In the genomic region with DNA sequence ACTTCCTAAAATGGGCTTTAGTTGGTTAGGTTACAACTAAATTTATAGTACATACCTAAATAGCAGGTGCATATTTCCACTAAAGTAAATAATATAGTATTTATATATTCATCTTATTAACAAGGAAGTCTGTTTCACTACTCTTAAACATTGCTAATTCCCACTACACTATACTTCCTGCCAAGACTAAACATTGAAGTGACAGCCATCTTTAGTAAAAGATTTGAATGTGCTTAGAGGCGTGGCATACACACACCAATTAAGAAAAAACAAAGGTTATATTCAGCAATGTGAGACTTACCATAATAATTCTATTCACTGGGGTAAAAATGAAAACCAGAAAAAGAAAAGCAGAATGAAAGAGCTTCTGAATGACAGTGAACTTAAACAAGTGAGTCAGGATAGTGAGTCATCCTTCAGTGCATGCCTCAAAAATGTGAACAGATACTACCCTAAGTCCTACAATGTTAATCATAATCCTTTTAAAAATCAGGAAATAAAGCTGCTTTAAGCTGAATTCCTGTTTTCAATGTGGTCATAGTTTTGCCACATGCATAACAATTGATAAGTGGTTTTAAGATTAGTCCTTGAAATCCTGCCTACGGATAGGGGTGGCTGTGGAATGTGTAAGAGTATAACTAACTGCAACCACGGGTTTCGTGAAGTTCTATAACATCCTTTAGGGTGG, we compare ENCODE assay signal across 1 cellular context.
TF ChIP-seq lines count a peak whose summit lies in the region.

No MANE protein-coding gene starts in this region.

TF ChIP-seq in K562, 482 proteins besides CTCF, POLR2A, EP300 and RAD21 (continued from another document and continues in another):
- TF ChIP-seq EP400 (IDR thresholded peaks at IDR 0.05), result no peak
- TF ChIP-seq DNMT1 (IDR thresholded peaks at IDR 0.05), result no peak
- TF ChIP-seq ZNF584 (CRISPR knock-in tag; IDR thresholded peaks at IDR 0.05; ENCODE audit: low read depth), result no peak
- TF ChIP-seq, protein P1, sequence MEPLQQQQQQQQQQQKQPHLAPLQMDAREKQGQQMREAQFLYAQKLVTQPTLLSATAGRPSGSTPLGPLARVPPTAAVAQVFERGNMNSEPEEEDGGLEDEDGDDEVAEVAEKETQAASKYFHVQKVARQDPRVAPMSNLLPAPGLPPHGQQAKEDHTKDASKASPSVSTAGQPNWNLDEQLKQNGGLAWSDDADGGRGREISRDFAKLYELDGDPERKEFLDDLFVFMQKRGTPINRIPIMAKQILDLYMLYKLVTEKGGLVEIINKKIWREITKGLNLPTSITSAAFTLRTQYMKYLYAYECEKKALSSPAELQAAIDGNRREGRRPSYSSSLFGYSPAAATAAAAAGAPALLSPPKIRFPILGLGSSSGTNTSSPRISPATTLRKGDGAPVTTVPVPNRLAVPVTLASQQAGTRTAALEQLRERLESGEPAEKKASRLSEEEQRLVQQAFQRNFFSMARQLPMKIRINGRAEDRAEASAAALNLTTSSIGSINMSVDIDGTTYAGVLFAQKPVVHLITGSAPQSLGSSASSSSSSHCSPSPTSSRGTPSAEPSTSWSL (CRISPR knock-in tag; IDR thresholded peaks at IDR 0.05; ENCODE audit: borderline replicate concordance), result no peak
- TF ChIP-seq ZC3H4 (CRISPR knock-in tag; IDR thresholded peaks at IDR 0.05; ENCODE audit: borderline replicate concordance), result no peak
- TF ChIP-seq, protein P2, sequence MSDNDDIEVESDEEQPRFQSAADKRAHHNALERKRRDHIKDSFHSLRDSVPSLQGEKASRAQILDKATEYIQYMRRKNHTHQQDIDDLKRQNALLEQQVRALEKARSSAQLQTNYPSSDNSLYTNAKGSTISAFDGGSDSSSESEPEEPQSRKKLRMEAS (CRISPR knock-in tag; IDR thresholded peaks at IDR 0.05), result no peak
- peak; percentile 85 for TF ChIP-seq ARID1B (IDR thresholded peaks at IDR 0.05)
- TF ChIP-seq FOXM1 (IDR thresholded peaks at IDR 0.05; ENCODE audit: low read depth), result no peak
- TF ChIP-seq FOXM1 (CRISPR knock-in tag; IDR thresholded peaks at IDR 0.05; ENCODE audit: low read depth), result no peak
- TF ChIP-seq CBX8 (IDR thresholded peaks at IDR 0.05; ENCODE audit: borderline replicate concordance, extremely low read depth, low read depth, low read length, poor library complexity, severe bottlenecking), result no peak
- TF ChIP-seq, protein P3, sequence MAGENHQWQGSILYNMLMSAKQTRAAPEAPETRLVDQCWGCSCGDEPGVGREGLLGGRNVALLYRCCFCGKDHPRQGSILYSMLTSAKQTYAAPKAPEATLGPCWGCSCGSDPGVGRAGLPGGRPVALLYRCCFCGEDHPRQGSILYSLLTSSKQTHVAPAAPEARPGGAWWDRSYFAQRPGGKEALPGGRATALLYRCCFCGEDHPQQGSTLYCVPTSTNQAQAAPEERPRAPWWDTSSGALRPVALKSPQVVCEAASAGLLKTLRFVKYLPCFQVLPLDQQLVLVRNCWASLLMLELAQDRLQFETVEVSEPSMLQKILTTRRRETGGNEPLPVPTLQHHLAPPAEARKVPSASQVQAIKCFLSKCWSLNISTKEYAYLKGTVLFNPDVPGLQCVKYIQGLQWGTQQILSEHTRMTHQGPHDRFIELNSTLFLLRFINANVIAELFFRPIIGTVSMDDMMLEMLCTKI (IDR thresholded peaks at IDR 0.05; ENCODE audit: partially characterized antibody), result no peak
- TF ChIP-seq PYGO2 (tag; IDR thresholded peaks at IDR 0.05), result no peak
- TF ChIP-seq, protein P4, sequence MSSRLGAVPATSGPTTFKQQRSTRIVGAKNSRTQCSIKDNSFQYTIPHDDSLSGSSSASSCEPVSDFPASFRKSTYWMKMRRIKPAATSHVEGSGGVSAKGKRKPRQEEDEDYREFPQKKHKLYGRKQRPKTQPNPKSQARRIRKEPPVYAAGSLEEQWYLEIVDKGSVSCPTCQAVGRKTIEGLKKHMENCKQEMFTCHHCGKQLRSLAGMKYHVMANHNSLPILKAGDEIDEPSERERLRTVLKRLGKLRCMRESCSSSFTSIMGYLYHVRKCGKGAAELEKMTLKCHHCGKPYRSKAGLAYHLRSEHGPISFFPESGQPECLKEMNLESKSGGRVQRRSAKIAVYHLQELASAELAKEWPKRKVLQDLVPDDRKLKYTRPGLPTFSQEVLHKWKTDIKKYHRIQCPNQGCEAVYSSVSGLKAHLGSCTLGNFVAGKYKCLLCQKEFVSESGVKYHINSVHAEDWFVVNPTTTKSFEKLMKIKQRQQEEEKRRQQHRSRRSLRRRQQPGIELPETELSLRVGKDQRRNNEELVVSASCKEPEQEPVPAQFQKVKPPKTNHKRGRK (tag; IDR thresholded peaks at IDR 0.05), result no peak
- peak; percentile 98 for TF ChIP-seq FOSL1 (tag; conservative IDR thresholded peaks at IDR 0.05)
- TF ChIP-seq KAT7 (CRISPR knock-in tag; IDR thresholded peaks at IDR 0.05; ENCODE audit: borderline replicate concordance), result no peak
- TF ChIP-seq SFPQ (IDR thresholded peaks at IDR 0.05; ENCODE audit: low read depth, low read length), result no peak
- TF ChIP-seq CSDE1 (IDR thresholded peaks at IDR 0.05), result no peak
- TF ChIP-seq ZBTB1 (CRISPR knock-in tag; IDR thresholded peaks at IDR 0.05; ENCODE audit: borderline replicate concordance, low read depth), result no peak
- no peak for TF ChIP-seq BRD4 (IDR thresholded peaks at IDR 0.05)
- TF ChIP-seq POLR3A (IDR thresholded peaks at IDR 0.05; ENCODE audit: borderline replicate concordance, extremely low read depth, insufficient read depth, insufficient read length), result no peak
- no peak for TF ChIP-seq FOXA1 (IDR thresholded peaks at IDR 0.05; ENCODE audit: borderline replicate concordance)
- TF ChIP-seq TEAD4 (IDR thresholded peaks at IDR 0.05; ENCODE audit: low read length), result peak; percentile 75
- no peak for TF ChIP-seq TEAD4 (CRISPR knock-in tag; IDR thresholded peaks at IDR 0.05; ENCODE audit: borderline replicate concordance)
- TF ChIP-seq SP2 (IDR thresholded peaks at IDR 0.05; ENCODE audit: extremely low read depth, low read depth, low read length, poor library complexity, severe bottlenecking), result no peak
- no peak for TF ChIP-seq TGIF2 (CRISPR knock-in tag; IDR thresholded peaks at IDR 0.05)
- TF ChIP-seq FOXP1 (CRISPR knock-in tag; IDR thresholded peaks at IDR 0.05), result no peak
- TF ChIP-seq NCOA4 (IDR thresholded peaks at IDR 0.05; ENCODE audit: partially characterized antibody), result no peak
- no peak for TF ChIP-seq ZNF668 (CRISPR knock-in tag; IDR thresholded peaks at IDR 0.05)
- TF ChIP-seq IFI16 (CRISPR knock-in tag; IDR thresholded peaks at IDR 0.05), result no peak
- no peak for TF ChIP-seq ZNF77 (CRISPR knock-in tag; IDR thresholded peaks at IDR 0.05)
- TF ChIP-seq JUN (IDR thresholded peaks at IDR 0.05; ENCODE audit: borderline replicate concordance, low read depth, low read length), result peak; percentile 92; the same call in 1 of the 2 replicates
- no peak for TF ChIP-seq JUN (CRISPR knock-in tag; IDR thresholded peaks at IDR 0.05; ENCODE audit: borderline replicate concordance)
- TF ChIP-seq C11orf30 (IDR thresholded peaks at IDR 0.05; ENCODE audit: low read depth), result 0 out of 2 replicates have a peak, but pooled peaks have one; percentile 21
- TF ChIP-seq, protein P5, sequence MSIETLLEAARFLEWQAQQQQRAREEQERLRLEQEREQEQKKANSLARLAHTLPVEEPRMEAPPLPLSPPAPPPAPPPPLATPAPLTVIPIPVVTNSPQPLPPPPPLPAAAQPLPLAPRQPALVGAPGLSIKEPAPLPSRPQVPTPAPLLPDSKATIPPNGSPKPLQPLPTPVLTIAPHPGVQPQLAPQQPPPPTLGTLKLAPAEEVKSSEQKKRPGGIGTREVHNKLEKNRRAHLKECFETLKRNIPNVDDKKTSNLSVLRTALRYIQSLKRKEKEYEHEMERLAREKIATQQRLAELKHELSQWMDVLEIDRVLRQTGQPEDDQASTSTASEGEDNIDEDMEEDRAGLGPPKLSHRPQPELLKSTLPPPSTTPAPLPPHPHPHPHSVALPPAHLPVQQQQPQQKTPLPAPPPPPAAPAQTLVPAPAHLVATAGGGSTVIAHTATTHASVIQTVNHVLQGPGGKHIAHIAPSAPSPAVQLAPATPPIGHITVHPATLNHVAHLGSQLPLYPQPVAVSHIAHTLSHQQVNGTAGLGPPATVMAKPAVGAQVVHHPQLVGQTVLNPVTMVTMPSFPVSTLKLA (conservative IDR thresholded peaks at IDR 0.05), result peak; percentile 23 to 40; a peak in 1 of 4 replicates
- TF ChIP-seq, protein P6, sequence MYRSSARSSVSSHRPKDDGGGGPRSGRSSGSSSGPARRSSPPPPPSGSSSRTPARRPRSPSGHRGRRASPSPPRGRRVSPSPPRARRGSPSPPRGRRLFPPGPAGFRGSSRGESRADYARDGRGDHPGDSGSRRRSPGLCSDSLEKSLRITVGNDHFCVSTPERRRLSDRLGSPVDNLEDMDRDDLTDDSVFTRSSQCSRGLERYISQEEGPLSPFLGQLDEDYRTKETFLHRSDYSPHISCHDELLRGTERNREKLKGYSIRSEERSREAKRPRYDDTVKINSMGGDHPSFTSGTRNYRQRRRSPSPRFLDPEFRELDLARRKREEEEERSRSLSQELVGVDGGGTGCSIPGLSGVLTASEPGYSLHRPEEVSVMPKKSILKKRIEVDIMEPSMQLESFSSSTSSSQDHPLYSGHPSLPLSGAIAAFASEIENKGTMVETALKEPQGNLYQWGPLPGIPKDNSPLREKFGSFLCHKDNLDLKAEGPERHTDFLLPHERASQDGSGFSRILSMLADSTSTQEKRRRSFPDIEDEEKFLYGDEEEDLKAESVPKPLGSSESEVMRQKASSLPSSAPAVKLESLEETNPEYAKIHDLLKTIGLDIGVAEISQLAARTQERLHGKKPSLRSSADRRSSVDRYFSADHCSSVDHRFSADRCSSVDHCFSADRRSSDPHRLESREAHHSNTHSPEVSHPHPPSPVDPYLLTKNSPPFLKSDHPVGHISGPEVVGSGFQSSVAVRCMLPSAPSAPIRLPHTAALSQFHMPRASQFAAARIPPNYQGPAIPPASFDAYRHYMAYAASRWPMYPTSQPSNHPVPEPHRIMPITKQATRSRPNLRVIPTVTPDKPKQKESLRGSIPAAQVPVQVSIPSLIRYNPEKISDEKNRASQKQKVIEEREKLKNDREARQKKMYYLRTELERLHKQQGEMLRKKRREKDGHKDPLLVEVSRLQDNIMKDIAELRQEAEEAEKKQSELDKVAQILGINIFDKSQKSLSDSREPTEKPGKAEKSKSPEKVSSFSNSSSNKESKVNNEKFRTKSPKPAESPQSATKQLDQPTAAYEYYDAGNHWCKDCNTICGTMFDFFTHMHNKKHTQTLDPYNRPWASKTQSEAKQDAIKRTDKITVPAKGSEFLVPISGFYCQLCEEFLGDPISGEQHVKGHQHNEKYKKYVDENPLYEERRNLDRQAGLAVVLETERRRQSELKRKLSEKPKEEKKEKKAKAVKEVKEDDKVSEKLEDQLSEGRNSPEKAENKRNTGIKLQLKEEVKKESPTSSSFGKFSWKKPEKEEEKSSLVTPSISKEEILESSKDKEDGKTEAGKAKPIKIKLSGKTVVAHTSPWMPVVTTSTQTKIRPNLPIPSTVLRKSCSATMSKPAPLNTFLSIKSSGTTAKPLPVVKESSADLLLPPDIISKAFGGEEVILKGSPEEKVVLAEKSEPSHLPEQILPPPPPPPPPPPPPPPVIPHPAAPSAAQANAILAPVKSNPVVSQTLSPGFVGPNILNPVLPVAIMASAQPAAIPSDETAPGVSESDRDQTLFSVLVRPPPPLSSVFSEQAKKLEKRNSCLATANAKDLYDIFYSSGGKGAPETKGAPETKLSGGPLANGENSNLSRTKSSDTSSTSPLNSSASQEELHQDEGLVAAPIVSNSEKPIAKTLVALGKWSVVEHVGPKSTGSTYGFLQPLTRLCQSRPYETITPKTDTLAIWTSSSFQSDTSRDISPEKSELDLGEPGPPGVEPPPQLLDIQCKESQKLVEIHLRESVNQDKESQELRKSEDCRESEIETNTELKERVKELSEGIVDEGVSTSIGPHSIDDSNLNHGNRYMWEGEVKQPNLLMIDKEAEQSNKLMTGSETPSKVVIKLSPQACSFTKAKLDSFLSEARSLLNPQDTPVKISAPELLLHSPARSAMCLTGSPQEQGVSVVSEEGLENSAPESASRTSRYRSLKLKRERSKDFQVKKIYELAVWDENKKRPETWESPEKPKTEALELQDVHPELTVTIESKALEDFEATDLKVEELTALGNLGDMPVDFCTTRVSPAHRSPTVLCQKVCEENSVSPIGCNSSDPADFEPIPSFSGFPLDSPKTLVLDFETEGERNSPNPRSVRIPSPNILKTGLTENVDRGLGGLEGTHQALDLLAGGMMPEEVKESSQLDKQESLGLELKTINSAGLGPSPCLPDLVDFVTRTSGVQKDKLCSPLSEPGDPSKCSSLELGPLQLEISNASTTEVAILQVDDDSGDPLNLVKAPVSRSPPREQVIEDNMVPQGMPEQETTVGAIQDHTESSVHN (IDR thresholded peaks at IDR 0.05; ENCODE audit: borderline replicate concordance in 1 of 2, low read depth in 1 of 2), result peak in 1 of 2 experiments; percentile 50; a peak in 1 of 4 replicates
- TF ChIP-seq, protein P7, sequence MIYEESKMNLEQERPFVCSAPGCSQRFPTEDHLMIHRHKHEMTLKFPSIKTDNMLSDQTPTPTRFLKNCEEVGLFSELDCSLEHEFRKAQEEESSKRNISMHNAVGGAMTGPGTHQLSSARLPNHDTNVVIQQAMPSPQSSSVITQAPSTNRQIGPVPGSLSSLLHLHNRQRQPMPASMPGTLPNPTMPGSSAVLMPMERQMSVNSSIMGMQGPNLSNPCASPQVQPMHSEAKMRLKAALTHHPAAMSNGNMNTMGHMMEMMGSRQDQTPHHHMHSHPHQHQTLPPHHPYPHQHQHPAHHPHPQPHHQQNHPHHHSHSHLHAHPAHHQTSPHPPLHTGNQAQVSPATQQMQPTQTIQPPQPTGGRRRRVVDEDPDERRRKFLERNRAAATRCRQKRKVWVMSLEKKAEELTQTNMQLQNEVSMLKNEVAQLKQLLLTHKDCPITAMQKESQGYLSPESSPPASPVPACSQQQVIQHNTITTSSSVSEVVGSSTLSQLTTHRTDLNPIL (CRISPR knock-in tag; IDR thresholded peaks at IDR 0.05), result no peak
- no peak for TF ChIP-seq TCF15 (CRISPR knock-in tag; IDR thresholded peaks at IDR 0.05)
- no peak for TF ChIP-seq ZNF785 (CRISPR knock-in tag; IDR thresholded peaks at IDR 0.05)
- TF ChIP-seq POLR2B (IDR thresholded peaks at IDR 0.05; ENCODE audit: low read depth, partially characterized antibody), result no peak
- TF ChIP-seq CHCHD3 (CRISPR knock-in tag; IDR thresholded peaks at IDR 0.05), result 0 out of 2 replicates have a peak, but pooled peaks have one; percentile 17
- peak; percentile 53 for TF ChIP-seq TCF3 (CRISPR knock-in tag; IDR thresholded peaks at IDR 0.05)
- TF ChIP-seq TEAD2 (tag; IDR thresholded peaks at IDR 0.05), result no peak
- no peak for TF ChIP-seq ZNF589 (CRISPR knock-in tag; IDR thresholded peaks at IDR 0.05; ENCODE audit: low read depth)
